In genomic region chr5:1459435-1459834, GRCh38 we compare ENCODE assay signal across 3 cellular contexts. TPM values are rescaled to one million over a fixed set of nuclear protein-coding genes. Genes with fewer than 3 reads are reported as not detected.
"Had no signal": no experiment of that assay in that cellular context is flagged by ENCODE, and none has a peak within 500 bp of the region (broad histone marks: within the 10 kb centered on the region; RNA-seq: fewer than 3 reads in every experiment).

No MANE protein-coding gene starts in this region.

RNA-seq across cellular contexts. Expression of gene SLC6A3, which starts 14.2 kb away (rescaled TPM):
- total RNA-seq: GM23248, H4, HFFc6 had no signal
- polyA plus RNA-seq: GM23248 had no signal
